ENCODE assay signal across 11 cellular contexts in the genomic region with DNA sequence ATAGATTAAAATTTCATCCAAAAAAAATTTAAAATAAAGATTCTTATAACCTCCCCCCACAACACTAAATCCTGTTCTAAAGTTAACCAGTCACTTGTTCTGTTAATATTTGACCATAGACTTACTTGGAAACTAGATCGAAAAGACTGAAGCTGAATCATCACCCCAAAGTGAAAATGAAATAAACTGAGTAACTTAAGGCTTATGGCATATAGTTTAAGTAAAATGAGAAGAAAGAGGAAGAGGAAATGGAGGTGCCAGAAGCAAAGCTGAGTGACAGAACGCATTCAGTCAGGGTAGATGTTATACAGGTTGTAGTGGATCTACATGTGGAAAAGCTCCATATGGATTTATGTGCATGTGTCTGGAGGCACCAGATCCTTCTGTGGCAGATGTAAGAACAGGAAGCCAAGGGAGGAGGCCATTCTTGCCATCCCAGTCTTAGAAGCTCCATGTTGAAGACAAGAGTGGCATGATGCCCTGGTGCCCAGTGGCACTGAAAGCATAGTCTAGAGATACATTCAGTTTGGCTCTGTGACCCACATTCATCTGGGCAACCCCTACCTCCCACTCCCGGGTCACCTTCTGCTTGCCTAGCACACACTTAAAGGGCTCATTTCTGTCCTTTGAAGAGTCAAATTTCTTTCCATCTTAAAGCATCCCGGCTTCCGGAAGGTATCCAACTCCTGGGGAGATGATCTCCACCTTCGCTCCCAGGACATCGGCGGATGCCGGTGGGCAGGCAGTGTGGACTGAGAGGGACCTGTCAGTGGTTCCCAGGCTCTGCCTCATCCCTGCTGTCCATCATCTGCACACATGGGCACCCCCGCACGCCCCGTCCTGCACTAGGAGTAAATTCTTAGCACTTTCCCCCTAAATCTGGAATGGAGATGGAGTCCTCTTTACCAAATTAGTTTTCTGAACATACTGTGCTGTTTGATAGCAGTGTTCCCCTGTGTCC.
DNase-seq lines count a peak whose midpoint lies in the region; ATAC-seq and TF ChIP-seq lines count a peak whose summit lies in the region.
"Had no signal": no experiment of that assay in that cellular context is flagged by ENCODE, and none has a peak within 500 bp of the region (broad histone marks: within the 10 kb centered on the region; RNA-seq: fewer than 3 reads in every experiment).

No MANE protein-coding gene starts in this region.

- DNase-seq in Calu3 (no peak), endothelial cell (ENCODE audit: low spot score) (no peak), epidermal melanocyte (ENCODE audit: insufficient read length, low spot score) (no peak), SJCRH30 (no peak), esophagus squamous epithelium (lab: John Stamatoyannopoulos, UW) (no peak), cerebellar cortex (ENCODE audit: low spot score) (no peak)
- DNase-seq: DND-41 had no signal

- 84 to 86% methylated on average over 7 to 8 of the region's 12 CpGs for WGBS in esophagus squamous epithelium, 2 donors

- BruUV-seq in Calu3 (replicated peaks; lab: Mats Ljungman, UMichigan): no TSS peak

- H3K36me3 ChIP-seq in SJCRH30: no peaks in the 10 kb centered on the region
- peaks cover 0 to 17% (median 0%) of the 10 kb centered on the region in 3 donors for H3K36me3 ChIP-seq in esophagus squamous epithelium

- ATAC-seq in GM19438 (IDR thresholded peaks at IDR 0.05; ENCODE audit: low read depth, unreplicated experiment) (peak; percentile 82), HG03460 (IDR thresholded peaks at IDR 0.05; ENCODE audit: unreplicated experiment) (peak; percentile 81)

- H3K4me1 Mint-ChIP-seq in Calu3 (ENCODE audit: low read depth, unreplicated experiment) (peaks cover 27% of the 10 kb centered on the region), endothelial cell (ENCODE audit: unreplicated experiment) (peaks cover 2% of the 10 kb centered on the region)

- H3K27me3 ChIP-seq in SJCRH30 (no peaks in the 10 kb centered on the region), esophagus squamous epithelium (no peaks in the 10 kb centered on the region)

- H3K4me1 ChIP-seq in SJCRH30: no peaks in the 10 kb centered on the region
- no peaks in the 10 kb centered on the region for H3K4me1 ChIP-seq in esophagus squamous epithelium

- CTCF ChIA-PET in Calu3 (lab: Charles Lee): interaction anchor here (0.7 to 1.1 kb wide), 2 partner anchors 98 to 414 kb away, joined by 3 to 4 read pairs; no protein-coding TSS in a partner anchor

- H3K27ac Mint-ChIP-seq in Calu3 (ENCODE audit: unreplicated experiment): no peak overlapping the region
- no peak overlapping the region for H3K27ac Mint-ChIP-seq in endothelial cell (ENCODE audit: unreplicated experiment)
- H3K27ac Mint-ChIP-seq: dendritic cell treated with granulocyte-macrophage colony-stimulating factor and Interleukin-4, amounts not matched to agents 40 ng/mL and 50 ng/mL, for 4 days had no signal

- H3K9me3 ChIP-seq in SJCRH30 (replicated peaks) (no peaks in the 10 kb centered on the region), esophagus squamous epithelium (no peaks in the 10 kb centered on the region)

- H3K27me3 Mint-ChIP-seq in Calu3 (ENCODE audit: unreplicated experiment) (no peaks in the 10 kb centered on the region), endothelial cell (ENCODE audit: unreplicated experiment) (no peaks in the 10 kb centered on the region)

- H3K36me3 Mint-ChIP-seq in Calu3 (ENCODE audit: insufficient read depth, unreplicated experiment): no peaks in the 10 kb centered on the region
- peaks cover 5% of the 10 kb centered on the region for H3K36me3 Mint-ChIP-seq in endothelial cell (ENCODE audit: low read depth, unreplicated experiment)

- H3K27ac ChIP-seq in SJCRH30 (no peak overlapping the region), esophagus squamous epithelium (no peak overlapping the region)
- H3K27ac ChIP-seq: KMS-11 had no signal

- no peak overlapping the region for H3K4me3 ChIP-seq in SJCRH30
- H3K4me3 ChIP-seq in esophagus squamous epithelium: no peak overlapping the region

- intact Hi-C loops in Calu3 (cut with micrococcal nuclease; ENCODE audit: unreplicated experiment): no loop called here
- intact Hi-C loops in esophagus squamous epithelium (cut with DNase I): no loop called here

- H3K4me3 Mint-ChIP-seq in Calu3 (ENCODE audit: low read depth, unreplicated experiment) (peak overlapping the region; percentile 2), endothelial cell (ENCODE audit: unreplicated experiment) (peak overlapping the region; percentile 27)
- H3K4me3 Mint-ChIP-seq: dendritic cell treated with granulocyte-macrophage colony-stimulating factor and Interleukin-4, amounts not matched to agents 40 ng/mL and 50 ng/mL, for 4 days had no signal

- no peak for TF ChIP-seq POLR2A in esophagus squamous epithelium (IDR thresholded peaks at IDR 0.05)

- no peak for TF ChIP-seq CTCF in Calu3 (IDR thresholded peaks at IDR 0.05; ENCODE audit: unreplicated experiment)
- TF ChIP-seq CTCF in endothelial cell (IDR thresholded peaks at IDR 0.05; ENCODE audit: unreplicated experiment): no peak
- no peak for TF ChIP-seq CTCF in esophagus squamous epithelium (IDR thresholded peaks at IDR 0.05)

- H3K9me3 Mint-ChIP-seq in Calu3 (ENCODE audit: low read depth, unreplicated experiment) (no peaks in the 10 kb centered on the region), endothelial cell (ENCODE audit: unreplicated experiment) (no peaks in the 10 kb centered on the region)
- H3K9me3 Mint-ChIP-seq: dendritic cell treated with granulocyte-macrophage colony-stimulating factor and Interleukin-4, amounts not matched to agents 40 ng/mL and 50 ng/mL, for 4 days had no signal
